In the genomic region with DNA sequence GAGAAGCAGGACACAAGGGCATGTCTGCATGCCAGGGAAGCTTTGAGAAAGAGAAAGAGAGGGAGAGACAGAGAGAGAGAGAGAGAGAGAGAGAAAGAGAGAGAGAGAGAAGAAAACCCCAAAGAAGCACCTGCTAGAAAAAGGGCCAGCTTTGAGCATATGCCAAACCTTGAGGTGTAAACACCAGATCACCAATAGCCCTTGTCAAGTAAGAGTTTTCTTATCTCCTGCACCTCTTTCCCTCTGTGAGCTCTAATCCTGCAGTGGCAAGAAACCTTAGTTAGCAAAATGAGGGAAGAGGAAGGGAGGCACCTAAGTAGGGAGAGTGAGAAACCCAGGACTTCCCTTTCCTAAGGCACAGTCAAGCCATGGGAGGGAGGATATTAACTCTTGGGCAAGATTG, we compare ENCODE assay signal across 1 cellular context.
TF ChIP-seq lines count a peak whose summit lies in the region.

No MANE protein-coding gene starts in this region.

TF ChIP-seq in HEK293, 187 proteins besides CTCF, POLR2A, EP300 and RAD21 (continued from another document):
- TF ChIP-seq, protein P1, sequence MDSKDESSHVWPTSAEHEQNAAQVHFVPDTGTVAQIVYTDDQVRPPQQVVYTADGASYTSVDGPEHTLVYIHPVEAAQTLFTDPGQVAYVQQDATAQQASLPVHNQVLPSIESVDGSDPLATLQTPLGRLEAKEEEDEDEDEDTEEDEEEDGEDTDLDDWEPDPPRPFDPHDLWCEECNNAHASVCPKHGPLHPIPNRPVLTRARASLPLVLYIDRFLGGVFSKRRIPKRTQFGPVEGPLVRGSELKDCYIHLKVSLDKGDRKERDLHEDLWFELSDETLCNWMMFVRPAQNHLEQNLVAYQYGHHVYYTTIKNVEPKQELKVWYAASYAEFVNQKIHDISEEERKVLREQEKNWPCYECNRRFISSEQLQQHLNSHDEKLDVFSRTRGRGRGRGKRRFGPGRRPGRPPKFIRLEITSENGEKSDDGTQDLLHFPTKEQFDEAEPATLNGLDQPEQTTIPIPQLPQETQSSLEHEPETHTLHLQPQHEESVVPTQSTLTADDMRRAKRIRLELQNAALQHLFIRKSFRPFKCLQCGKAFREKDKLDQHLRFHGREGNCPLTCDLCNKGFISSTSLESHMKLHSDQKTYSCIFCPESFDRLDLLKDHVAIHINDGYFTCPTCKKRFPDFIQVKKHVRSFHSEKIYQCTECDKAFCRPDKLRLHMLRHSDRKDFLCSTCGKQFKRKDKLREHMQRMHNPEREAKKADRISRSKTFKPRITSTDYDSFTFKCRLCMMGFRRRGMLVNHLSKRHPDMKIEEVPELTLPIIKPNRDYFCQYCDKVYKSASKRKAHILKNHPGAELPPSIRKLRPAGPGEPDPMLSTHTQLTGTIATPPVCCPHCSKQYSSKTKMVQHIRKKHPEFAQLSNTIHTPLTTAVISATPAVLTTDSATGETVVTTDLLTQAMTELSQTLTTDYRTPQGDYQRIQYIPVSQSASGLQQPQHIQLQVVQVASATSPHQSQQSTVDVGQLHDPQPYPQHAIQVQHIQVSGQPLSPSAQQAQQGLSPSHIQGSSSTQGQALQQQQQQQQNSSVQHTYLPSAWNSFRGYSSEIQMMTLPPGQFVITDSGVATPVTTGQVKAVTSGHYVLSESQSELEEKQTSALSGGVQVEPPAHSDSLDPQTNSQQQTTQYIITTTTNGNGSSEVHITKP (tag by site-specific recombination; IDR thresholded peaks at IDR 0.05) = peak; percentile 41
- TF ChIP-seq PRDM1 (tag by site-specific recombination; IDR thresholded peaks at IDR 0.05) = peak; percentile 39; the same call in 1 of the 2 replicates
